In genomic region chr10:28532509-28533314, GRCh38 we compare ENCODE assay signal across 8 cellular contexts. TPM values are rescaled to one million over a fixed set of nuclear protein-coding genes. Genes with fewer than 3 reads are reported as not detected.
DNase-seq lines count a peak whose midpoint lies in the region; ATAC-seq and TF ChIP-seq lines count a peak whose summit lies in the region.

Gene WAC, plus strand, starts transcription at chr10:28533118. Its CDS starts 462 bp downstream, at chr10:28533580.

- H3K27me3 Mint-ChIP-seq in WTC11 (ENCODE audit: low read depth), result no peaks in the 10 kb centered on the region
- peaks cover 16 to 27% (median 26%) of the 10 kb centered on the region in 3 donors for H3K27me3 Mint-ChIP-seq in immature natural killer cell (ENCODE audit: low read depth in 3 of 3)

- POLR2A ChIA-PET in AG04449 (lab: Yijun Ruan, JAX), result interaction anchor here (0.6 to 0.9 kb wide), 3 partner anchors 95 to 1714 kb away, joined by 3 read pairs; partner anchors contain the start of gene RAB18
- POLR2A ChIA-PET in WTC11 (lab: Charles Lee), result interaction anchor here (0.7 to 1.0 kb wide), 3 partner anchors 20 to 74 kb away, joined by 3 to 4 read pairs (median 4); no protein-coding TSS in a partner anchor

- peaks cover 29 to 77% (median 56%) of the 10 kb centered on the region in 6 donors for H3K4me1 ChIP-seq in spleen

- H3K27ac ChIP-seq in spleen, result peak within 1 kb of the TSS; percentile 98 to 100 (median 99)

- H3K27me3 ChIP-seq in spleen (replicated peaks in 1 of 7), result no peaks in the 10 kb centered on the region

- H3K36me3 Mint-ChIP-seq in WTC11 (peaks cover 36% of the 10 kb centered on the region), immature natural killer cell (peaks cover 9 to 27% (median 21%) of the 10 kb centered on the region in 3 donors)

- H3K4me3 Mint-ChIP-seq in WTC11, result peak within 1 kb of the TSS; percentile 97
- H3K4me3 Mint-ChIP-seq in immature natural killer cell, result peak within 1 kb of the TSS; percentile 98 to 99 (median 99)

- peaks cover 32% of the 10 kb centered on the region for H3K4me1 Mint-ChIP-seq in WTC11
- H3K4me1 Mint-ChIP-seq in immature natural killer cell, result peaks cover 67 to 82% of the 10 kb centered on the region in 2 donors

- peak in 2 of 3 donors; percentile 19 to 70 for TF ChIP-seq POLR2A in spleen (IDR thresholded peaks at IDR 0.05)

- TF ChIP-seq CTCF in AG04449 (IDR thresholded peaks at IDR 0.05; ENCODE audit: insufficient read depth, low read length, missing control alignments) (no peak), WTC11 (IDR thresholded peaks at IDR 0.05) (no peak), cardiac fibroblast (IDR thresholded peaks at IDR 0.05; ENCODE audit: low read depth, low read length) (no peak), spleen (IDR thresholded peaks at IDR 0.05 in 8 of 11, conservative IDR thresholded peaks at IDR 0.05 in 3 of 11) (peak in 6 of 11 experiments; percentile 16 to 49 (median 32))

- H3K9me3 Mint-ChIP-seq in WTC11 (no peaks in the 10 kb centered on the region), immature natural killer cell (no peaks in the 10 kb centered on the region)

- H3K4me3 ChIP-seq in AG04449 (ENCODE audit: low read depth, low read length), result peak within 1 kb of the TSS; percentile 83
- H3K4me3 ChIP-seq in cardiac fibroblast (replicated peaks in 1 of 2; ENCODE audit: low read depth in 2 of 2, low read length in 2 of 2), result peak within 1 kb of the TSS; percentile 89 to 94
- H3K4me3 ChIP-seq in spleen, result peak within 1 kb of the TSS; percentile 67 to 95 (median 86)

- intact Hi-C loops in spleen (cut with DNase I; ENCODE audit: low total_unique reads), result loop anchor here (10.0 kb wide), 1 partner anchor 52 kb away; no protein-coding TSS in a partner anchor

- no peaks in the 10 kb centered on the region for H3K9me3 ChIP-seq in spleen

- ATAC-seq in GM18907 (IDR thresholded peaks at IDR 0.05; ENCODE audit: unreplicated experiment) (peak; percentile 87), HG03159 (IDR thresholded peaks at IDR 0.05; ENCODE audit: unreplicated experiment) (peak; percentile 80), WTC11 (peak; percentile 92)

- peak; percentile 59 for DNase-seq in AG04449 (ENCODE audit: low read depth, low spot score)
- DNase-seq in NCI-H2227 treated with DMSO at 0.1 percent for 48 hours (lab: John Stamatoyannopoulos, UW), result peak; percentile 93
- DNase-seq in WTC11 (ENCODE audit: low spot score), result peak; percentile 97
- peak; percentile 94 to 95 for DNase-seq in cardiac fibroblast (ENCODE audit: low read depth in 2 of 2)
- peak; percentile 97 to 98 (median 98) for DNase-seq in immature natural killer cell
- DNase-seq in spleen, result peak; percentile 99

- peaks cover 3 to 42% (median 22%) of the 10 kb centered on the region in 6 donors for H3K36me3 ChIP-seq in spleen

- WGBS in spleen, 5 donors, result 0 to 1% (median 1%) methylated on average over 58 to 98 of the region's 98 CpGs

- H3K27ac Mint-ChIP-seq in WTC11, result peak within 1 kb of the TSS; percentile 100
- H3K27ac Mint-ChIP-seq in immature natural killer cell, result peak within 1 kb of the TSS; percentile 99 to 100 (median 100)

- CTCF ChIA-PET in AG04449 (lab: Yijun Ruan, JAX) (no interaction called here), WTC11 (lab: Charles Lee) (interaction anchor here (0.7 kb wide), 3 partner anchors 31 to 73 kb away, joined by 3 to 4 read pairs (median 3); no protein-coding TSS in a partner anchor)

TF ChIP-seq in WTC11, 78 proteins besides CTCF, POLR2A, EP300 and RAD21 (continues in another document):
- TF ChIP-seq JUN (CRISPR knock-in tag; IDR thresholded peaks at IDR 0.05), result peak; percentile 61
- TF ChIP-seq, protein P1, sequence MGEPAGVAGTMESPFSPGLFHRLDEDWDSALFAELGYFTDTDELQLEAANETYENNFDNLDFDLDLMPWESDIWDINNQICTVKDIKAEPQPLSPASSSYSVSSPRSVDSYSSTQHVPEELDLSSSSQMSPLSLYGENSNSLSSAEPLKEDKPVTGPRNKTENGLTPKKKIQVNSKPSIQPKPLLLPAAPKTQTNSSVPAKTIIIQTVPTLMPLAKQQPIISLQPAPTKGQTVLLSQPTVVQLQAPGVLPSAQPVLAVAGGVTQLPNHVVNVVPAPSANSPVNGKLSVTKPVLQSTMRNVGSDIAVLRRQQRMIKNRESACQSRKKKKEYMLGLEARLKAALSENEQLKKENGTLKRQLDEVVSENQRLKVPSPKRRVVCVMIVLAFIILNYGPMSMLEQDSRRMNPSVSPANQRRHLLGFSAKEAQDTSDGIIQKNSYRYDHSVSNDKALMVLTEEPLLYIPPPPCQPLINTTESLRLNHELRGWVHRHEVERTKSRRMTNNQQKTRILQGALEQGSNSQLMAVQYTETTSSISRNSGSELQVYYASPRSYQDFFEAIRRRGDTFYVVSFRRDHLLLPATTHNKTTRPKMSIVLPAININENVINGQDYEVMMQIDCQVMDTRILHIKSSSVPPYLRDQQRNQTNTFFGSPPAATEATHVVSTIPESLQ (CRISPR knock-in tag; IDR thresholded peaks at IDR 0.05), result no peak
- 0 out of 2 replicates have a peak, but pooled peaks have one; percentile 39 for TF ChIP-seq CREB1 (CRISPR knock-in tag; IDR thresholded peaks at IDR 0.05)
- TF ChIP-seq, protein P2, sequence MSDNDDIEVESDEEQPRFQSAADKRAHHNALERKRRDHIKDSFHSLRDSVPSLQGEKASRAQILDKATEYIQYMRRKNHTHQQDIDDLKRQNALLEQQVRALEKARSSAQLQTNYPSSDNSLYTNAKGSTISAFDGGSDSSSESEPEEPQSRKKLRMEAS (CRISPR knock-in tag; IDR thresholded peaks at IDR 0.05), result peak; percentile 82
- TF ChIP-seq, protein P3, sequence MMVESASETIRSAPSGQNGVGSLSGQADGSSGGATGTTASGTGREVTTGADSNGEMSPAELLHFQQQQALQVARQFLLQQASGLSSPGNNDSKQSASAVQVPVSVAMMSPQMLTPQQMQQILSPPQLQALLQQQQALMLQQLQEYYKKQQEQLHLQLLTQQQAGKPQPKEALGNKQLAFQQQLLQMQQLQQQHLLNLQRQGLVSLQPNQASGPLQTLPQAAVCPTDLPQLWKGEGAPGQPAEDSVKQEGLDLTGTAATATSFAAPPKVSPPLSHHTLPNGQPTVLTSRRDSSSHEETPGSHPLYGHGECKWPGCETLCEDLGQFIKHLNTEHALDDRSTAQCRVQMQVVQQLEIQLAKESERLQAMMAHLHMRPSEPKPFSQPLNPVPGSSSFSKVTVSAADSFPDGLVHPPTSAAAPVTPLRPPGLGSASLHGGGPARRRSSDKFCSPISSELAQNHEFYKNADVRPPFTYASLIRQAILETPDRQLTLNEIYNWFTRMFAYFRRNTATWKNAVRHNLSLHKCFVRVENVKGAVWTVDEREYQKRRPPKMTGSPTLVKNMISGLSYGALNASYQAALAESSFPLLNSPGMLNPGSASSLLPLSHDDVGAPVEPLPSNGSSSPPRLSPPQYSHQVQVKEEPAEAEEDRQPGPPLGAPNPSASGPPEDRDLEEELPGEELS (CRISPR knock-in tag; IDR thresholded peaks at IDR 0.05), result no peak
- peak; percentile 71 for TF ChIP-seq CREM (CRISPR knock-in tag; IDR thresholded peaks at IDR 0.05)
- TF ChIP-seq NR2C2 (CRISPR knock-in tag; IDR thresholded peaks at IDR 0.05), result no peak
- peak; percentile 94 for TF ChIP-seq HMGXB4 (CRISPR knock-in tag; IDR thresholded peaks at IDR 0.05)
- TF ChIP-seq, protein P4, sequence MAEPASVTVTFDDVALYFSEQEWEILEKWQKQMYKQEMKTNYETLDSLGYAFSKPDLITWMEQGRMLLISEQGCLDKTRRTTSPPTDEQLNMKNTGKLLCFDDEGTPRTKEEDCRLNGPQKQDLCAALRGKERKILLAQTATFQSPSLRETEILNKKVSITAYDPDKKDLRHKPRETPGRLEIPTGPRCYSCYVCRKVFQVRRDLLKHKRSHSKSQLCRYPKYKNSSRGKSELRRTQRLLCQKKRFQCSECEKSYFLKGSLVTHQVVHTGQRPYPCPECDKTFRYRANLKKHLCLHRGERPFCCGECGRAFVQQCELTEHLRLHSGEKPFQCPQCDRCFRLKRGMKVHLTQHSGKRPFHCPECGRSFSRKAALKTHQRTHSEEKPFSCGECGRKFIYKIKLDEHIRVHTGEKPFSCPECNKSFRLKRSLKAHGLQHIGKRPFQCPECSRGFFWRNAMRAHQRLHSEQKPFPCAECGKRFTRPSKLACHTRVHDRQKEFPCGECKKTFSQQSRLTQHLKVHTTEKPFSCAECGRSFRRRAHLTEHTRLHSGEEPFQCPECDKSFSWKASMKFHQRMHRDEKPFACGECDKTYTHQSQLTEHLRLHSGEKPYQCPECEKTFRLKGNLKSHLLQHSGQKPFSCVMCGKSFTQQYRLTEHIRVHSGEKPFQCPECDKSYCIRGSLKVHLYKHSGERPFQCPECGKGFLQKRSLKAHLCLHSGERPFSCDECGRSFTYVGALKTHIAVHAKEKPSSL (CRISPR knock-in tag; conservative IDR thresholded peaks at IDR 0.05), result no peak
- peak; percentile 62; the same call in 1 of the 2 replicates for TF ChIP-seq E2F1 (CRISPR knock-in tag; IDR thresholded peaks at IDR 0.05)
- TF ChIP-seq MXD4 (CRISPR knock-in tag; IDR thresholded peaks at IDR 0.05; ENCODE audit: borderline replicate concordance), result no peak
- TF ChIP-seq FOXJ3 (CRISPR knock-in tag; IDR thresholded peaks at IDR 0.05; ENCODE audit: borderline replicate concordance), result no peak

RNA-seq across cellular contexts. Expression of gene WAC, which starts in this region (rescaled TPM):
- total RNA-seq in WTC11 (2021) (108 to 115 TPM (median 111 TPM) in 3 replicates), spleen (100 to 1,000 TPM; 139 to 181 (median 150) TPM)
- polyA plus RNA-seq in immature natural killer cell (100 to 1,000 TPM in 1 of 3 donors, 10 to 100 TPM in 2; 55.8 to 105 (median 62.7) TPM), spleen (10 to 100 TPM; 29.6 to 38.8 (median 30.8) TPM)

Comparison
In these comparisons a context has a peak if more than half of its experiments do, and no peak if none do; other contexts are left out.
1. Peak in every context shown above with its lines: DNase-seq, ATAC-seq, H3K4me3 ChIP-seq and H3K27ac ChIP-seq.
2. CTCF ChIP-seq: peak in spleen (6 of 11); none in AG04449 (single experiment), WTC11 (single experiment) and cardiac fibroblast (single experiment).